Comparison of ENCODE assay signal across 1 cellular context in genomic region chr4:78720994-78721677, GRCh38.
TF ChIP-seq lines count a peak whose summit lies in the region.

No MANE protein-coding gene starts in this region.

TF ChIP-seq in K562, 482 proteins besides CTCF, POLR2A, EP300 and RAD21 (continued from another document and continues in another):
- TF ChIP-seq, protein P1, sequence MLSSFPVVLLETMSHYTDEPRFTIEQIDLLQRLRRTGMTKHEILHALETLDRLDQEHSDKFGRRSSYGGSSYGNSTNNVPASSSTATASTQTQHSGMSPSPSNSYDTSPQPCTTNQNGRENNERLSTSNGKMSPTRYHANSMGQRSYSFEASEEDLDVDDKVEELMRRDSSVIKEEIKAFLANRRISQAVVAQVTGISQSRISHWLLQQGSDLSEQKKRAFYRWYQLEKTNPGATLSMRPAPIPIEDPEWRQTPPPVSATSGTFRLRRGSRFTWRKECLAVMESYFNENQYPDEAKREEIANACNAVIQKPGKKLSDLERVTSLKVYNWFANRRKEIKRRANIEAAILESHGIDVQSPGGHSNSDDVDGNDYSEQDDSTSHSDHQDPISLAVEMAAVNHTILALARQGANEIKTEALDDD (IDR thresholded peaks at IDR 0.05) = 0 out of 2 replicates have a peak, but pooled peaks have one; percentile 27
- TF ChIP-seq ARHGAP35 (IDR thresholded peaks at IDR 0.05; ENCODE audit: partially characterized antibody) (no peak), GTF2E2 (tag; IDR thresholded peaks at IDR 0.05) (no peak; the same call in 1 of the 2 replicates), PHTF2 (CRISPR knock-in tag; IDR thresholded peaks at IDR 0.05) (no peak), STAG1 (CRISPR knock-in tag; IDR thresholded peaks at IDR 0.05; ENCODE audit: borderline replicate concordance) (no peak), MLLT1 (IDR thresholded peaks at IDR 0.05) (peak; percentile 59 to 76; a peak in 2 of 4 replicates), ZNF23 (CRISPR knock-in tag; IDR thresholded peaks at IDR 0.05) (0 out of 2 replicates have a peak, but pooled peaks have one; percentile 48), HMGXB4 (CRISPR knock-in tag; IDR thresholded peaks at IDR 0.05) (no peak), HEY1 (CRISPR knock-in tag; IDR thresholded peaks at IDR 0.05; ENCODE audit: borderline replicate concordance) (no peak), SIX5 (IDR thresholded peaks at IDR 0.05; ENCODE audit: borderline replicate concordance in 1 of 2, insufficient read depth in 1 of 2, low read depth in 1 of 2, low read length in 2 of 2) (no peak), ARID1B (IDR thresholded peaks at IDR 0.05) (peak; percentile 94), ZNF41 (CRISPR knock-in tag; conservative IDR thresholded peaks at IDR 0.05) (no peak; the same call in 1 of the 2 replicates), SMARCA4 (IDR thresholded peaks at IDR 0.05) (peak; percentile 90), BRF1 (IDR thresholded peaks at IDR 0.05; ENCODE audit: borderline replicate concordance, extremely low read depth, insufficient read length) (no peak), ZNF395 (CRISPR knock-in tag; IDR thresholded peaks at IDR 0.05) (peak; percentile 91; the same call in 1 of the 2 replicates), HNRNPH1 (optimal IDR thresholded peaks at IDR 0.05; ENCODE audit: low read depth, low read length) (no peak), HES1 (IDR thresholded peaks at IDR 0.05; ENCODE audit: low read depth) (no peak), HOXB6 (CRISPR knock-in tag; IDR thresholded peaks at IDR 0.05; ENCODE audit: borderline replicate concordance) (no peak), HMGN3 (IDR thresholded peaks at IDR 0.05; ENCODE audit: borderline replicate concordance, extremely low read depth, insufficient read length, low read depth, low read length) (no peak), GABPB1 (CRISPR knock-in tag; IDR thresholded peaks at IDR 0.05) (peak; percentile 85), SOX6 (IDR thresholded peaks at IDR 0.05) (peak; percentile 68), ZNF274 (IDR thresholded peaks at IDR 0.05; ENCODE audit: borderline replicate concordance, low read depth, low read length) (no peak), CBFA2T2 (conservative IDR thresholded peaks at IDR 0.05) (peak; percentile 87), DNMT1 (IDR thresholded peaks at IDR 0.05) (no peak), EP400 (IDR thresholded peaks at IDR 0.05) (peak; percentile 81), TRIM28 (IDR thresholded peaks at IDR 0.05) (peak; percentile 64; the same call in 1 of the 2 replicates), MCM7 (IDR thresholded peaks at IDR 0.05) (no peak), KLF16 (IDR thresholded peaks at IDR 0.05) (peak; percentile 86), PTRF (tag; IDR thresholded peaks at IDR 0.05) (no peak), NFIX (CRISPR knock-in tag; IDR thresholded peaks at IDR 0.05; ENCODE audit: low read depth) (no peak), ZC3H8 (IDR thresholded peaks at IDR 0.05) (0 out of 2 replicates have a peak, but pooled peaks have one; percentile 19), ELK3 (CRISPR knock-in tag; IDR thresholded peaks at IDR 0.05) (no peak), PBX2 (CRISPR knock-in tag; IDR thresholded peaks at IDR 0.05; ENCODE audit: low read depth) (no peak), PBX2 (tag; conservative IDR thresholded peaks at IDR 0.05; ENCODE audit: low read depth) (peak; percentile 52; the same call in 1 of the 2 replicates), GABPA (tag; conservative IDR thresholded peaks at IDR 0.05; ENCODE audit: low read depth) (peak; percentile 84), ZNF780A (CRISPR knock-in tag; IDR thresholded peaks at IDR 0.05) (no peak), TFAP4 (CRISPR knock-in tag; IDR thresholded peaks at IDR 0.05; ENCODE audit: borderline replicate concordance) (peak; percentile 70)
- TF ChIP-seq, protein P2, sequence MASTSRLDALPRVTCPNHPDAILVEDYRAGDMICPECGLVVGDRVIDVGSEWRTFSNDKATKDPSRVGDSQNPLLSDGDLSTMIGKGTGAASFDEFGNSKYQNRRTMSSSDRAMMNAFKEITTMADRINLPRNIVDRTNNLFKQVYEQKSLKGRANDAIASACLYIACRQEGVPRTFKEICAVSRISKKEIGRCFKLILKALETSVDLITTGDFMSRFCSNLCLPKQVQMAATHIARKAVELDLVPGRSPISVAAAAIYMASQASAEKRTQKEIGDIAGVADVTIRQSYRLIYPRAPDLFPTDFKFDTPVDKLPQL (IDR thresholded peaks at IDR 0.05; ENCODE audit: extremely low read depth, insufficient read length) = no peak
- TF ChIP-seq, protein P3, sequence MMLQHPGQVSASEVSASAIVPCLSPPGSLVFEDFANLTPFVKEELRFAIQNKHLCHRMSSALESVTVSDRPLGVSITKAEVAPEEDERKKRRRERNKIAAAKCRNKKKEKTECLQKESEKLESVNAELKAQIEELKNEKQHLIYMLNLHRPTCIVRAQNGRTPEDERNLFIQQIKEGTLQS (IDR thresholded peaks at IDR 0.05) = peak; percentile 78
- TF ChIP-seq, protein P3 (CRISPR knock-in tag; conservative IDR thresholded peaks at IDR 0.05) = no peak
- TF ChIP-seq, protein P4, sequence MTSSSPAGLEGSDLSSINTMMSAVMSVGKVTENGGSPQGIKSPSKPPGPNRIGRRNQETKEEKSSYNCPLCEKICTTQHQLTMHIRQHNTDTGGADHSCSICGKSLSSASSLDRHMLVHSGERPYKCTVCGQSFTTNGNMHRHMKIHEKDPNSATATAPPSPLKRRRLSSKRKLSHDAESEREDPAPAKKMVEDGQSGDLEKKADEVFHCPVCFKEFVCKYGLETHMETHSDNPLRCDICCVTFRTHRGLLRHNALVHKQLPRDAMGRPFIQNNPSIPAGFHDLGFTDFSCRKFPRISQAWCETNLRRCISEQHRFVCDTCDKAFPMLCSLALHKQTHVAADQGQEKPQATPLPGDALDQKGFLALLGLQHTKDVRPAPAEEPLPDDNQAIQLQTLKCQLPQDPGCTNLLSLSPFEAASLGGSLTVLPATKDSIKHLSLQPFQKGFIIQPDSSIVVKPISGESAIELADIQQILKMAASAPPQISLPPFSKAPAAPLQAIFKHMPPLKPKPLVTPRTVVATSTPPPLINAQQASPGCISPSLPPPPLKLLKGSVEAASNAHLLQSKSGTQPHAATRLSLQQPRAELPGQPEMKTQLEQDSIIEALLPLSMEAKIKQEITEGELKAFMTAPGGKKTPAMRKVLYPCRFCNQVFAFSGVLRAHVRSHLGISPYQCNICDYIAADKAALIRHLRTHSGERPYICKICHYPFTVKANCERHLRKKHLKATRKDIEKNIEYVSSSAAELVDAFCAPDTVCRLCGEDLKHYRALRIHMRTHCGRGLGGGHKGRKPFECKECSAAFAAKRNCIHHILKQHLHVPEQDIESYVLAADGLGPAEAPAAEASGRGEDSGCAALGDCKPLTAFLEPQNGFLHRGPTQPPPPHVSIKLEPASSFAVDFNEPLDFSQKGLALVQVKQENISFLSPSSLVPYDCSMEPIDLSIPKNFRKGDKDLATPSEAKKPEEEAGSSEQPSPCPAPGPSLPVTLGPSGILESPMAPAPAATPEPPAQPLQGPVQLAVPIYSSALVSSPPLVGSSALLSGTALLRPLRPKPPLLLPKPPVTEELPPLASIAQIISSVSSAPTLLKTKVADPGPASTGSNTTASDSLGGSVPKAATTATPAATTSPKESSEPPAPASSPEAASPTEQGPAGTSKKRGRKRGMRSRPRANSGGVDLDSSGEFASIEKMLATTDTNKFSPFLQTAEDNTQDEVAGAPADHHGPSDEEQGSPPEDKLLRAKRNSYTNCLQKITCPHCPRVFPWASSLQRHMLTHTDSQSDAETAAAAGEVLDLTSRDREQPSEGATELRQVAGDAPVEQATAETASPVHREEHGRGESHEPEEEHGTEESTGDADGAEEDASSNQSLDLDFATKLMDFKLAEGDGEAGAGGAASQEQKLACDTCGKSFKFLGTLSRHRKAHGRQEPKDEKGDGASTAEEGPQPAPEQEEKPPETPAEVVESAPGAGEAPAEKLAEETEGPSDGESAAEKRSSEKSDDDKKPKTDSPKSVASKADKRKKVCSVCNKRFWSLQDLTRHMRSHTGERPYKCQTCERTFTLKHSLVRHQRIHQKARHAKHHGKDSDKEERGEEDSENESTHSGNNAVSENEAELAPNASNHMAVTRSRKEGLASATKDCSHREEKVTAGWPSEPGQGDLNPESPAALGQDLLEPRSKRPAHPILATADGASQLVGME (CRISPR knock-in tag; IDR thresholded peaks at IDR 0.05) = peak; percentile 42; the same call in 1 of the 2 replicates
- TF ChIP-seq, protein P5, sequence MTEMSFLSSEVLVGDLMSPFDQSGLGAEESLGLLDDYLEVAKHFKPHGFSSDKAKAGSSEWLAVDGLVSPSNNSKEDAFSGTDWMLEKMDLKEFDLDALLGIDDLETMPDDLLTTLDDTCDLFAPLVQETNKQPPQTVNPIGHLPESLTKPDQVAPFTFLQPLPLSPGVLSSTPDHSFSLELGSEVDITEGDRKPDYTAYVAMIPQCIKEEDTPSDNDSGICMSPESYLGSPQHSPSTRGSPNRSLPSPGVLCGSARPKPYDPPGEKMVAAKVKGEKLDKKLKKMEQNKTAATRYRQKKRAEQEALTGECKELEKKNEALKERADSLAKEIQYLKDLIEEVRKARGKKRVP (CRISPR knock-in tag; IDR thresholded peaks at IDR 0.05) = peak; percentile 75; the same call in 1 of the 2 replicates
